Comparison of ENCODE assay signal across 8 cellular contexts in the genomic region with DNA sequence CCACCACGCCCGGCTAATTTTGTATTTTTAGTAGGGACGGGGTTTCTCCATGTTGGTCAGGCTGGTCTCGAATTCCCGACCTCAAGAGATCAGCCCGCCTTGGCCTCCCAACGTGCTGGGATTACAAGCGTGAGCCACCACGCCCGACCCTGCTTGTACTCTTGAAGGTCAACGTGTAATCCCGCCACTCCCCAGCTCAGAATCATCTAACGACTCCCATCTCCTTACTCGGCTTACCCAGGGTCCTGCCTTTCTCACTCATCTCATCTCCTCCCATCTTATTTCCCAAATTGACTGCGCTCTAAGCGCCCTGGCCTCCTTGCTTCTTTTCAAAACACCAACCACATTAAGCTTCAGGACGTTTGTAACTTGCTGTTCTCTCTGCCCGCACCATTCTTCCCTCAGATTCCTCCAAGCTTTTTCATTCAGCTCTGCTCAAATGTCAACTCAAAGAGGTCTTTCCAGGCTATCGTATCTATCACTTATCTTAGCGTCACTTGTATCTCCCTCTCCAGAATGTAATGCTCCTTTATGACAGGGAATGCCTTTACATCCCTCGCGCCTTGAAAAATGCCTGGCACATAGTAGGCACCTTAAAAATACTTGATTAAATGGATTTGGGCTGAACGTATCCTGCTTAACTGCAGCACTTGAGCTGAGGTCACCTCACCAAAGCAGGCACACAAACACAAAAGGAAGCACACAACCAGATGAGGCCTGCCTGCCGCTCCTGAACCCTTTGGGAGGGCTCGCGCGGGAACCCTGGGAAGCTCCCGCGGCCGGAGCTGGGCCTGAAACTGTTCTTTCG. TPM values are rescaled to one million over a fixed set of nuclear protein-coding genes. Genes with fewer than 3 reads are reported as not detected.
DNase-seq lines count a peak whose midpoint lies in the region; ATAC-seq lines count a peak whose summit lies in the region.

No MANE protein-coding gene starts in this region.

- peaks cover 0 to 3% of the 10 kb centered on the region in 2 donors for H3K27me3 Mint-ChIP-seq in CD8-positive, alpha-beta memory T cell

- peaks cover 29 to 42% (median 39%) of the 10 kb centered on the region in 3 donors for H3K4me1 Mint-ChIP-seq in CD8-positive, alpha-beta memory T cell

- CTCF ChIA-PET in CD8-positive, alpha-beta memory T cell (lab: Charles Lee): interaction anchor here (0.6 to 1.2 kb wide), 2 partner anchors 15 to 340 kb away, joined by 3 to 4 read pairs; no protein-coding TSS in a partner anchor

- peak overlapping the region; percentile 90 to 99 (median 97) for H3K4me3 Mint-ChIP-seq in CD8-positive, alpha-beta memory T cell

- H3K9ac ChIP-seq in adipocyte (ENCODE audit: low read length) (peak overlapping the region; percentile 99), iPS-20b (ENCODE audit: low read depth, low read length) (peak overlapping the region; percentile 97)

- H3K4me3 ChIP-seq in CD8-positive, alpha-beta memory T cell (ENCODE audit: low read length): peak overlapping the region; percentile 85
- H3K4me3 ChIP-seq in adipocyte (ENCODE audit: low read length) (peak overlapping the region; percentile 96), iPS-20b (ENCODE audit: low read length) (peak overlapping the region; percentile 98)

- peaks cover 0 to 5% (median 0%) of the 10 kb centered on the region in 5 donors for H3K9me3 Mint-ChIP-seq in CD8-positive, alpha-beta memory T cell

- no peaks in the 10 kb centered on the region for H3K36me3 ChIP-seq in CD8-positive, alpha-beta memory T cell (ENCODE audit: insufficient read depth, low read length)
- H3K36me3 ChIP-seq in adipocyte (ENCODE audit: control insufficient read depth, insufficient read depth, low read length, severe bottlenecking): no peaks in the 10 kb centered on the region
- peaks cover 8% of the 10 kb centered on the region; the same call in 1 of the 2 replicates for H3K36me3 ChIP-seq in iPS-20b (ENCODE audit: insufficient read depth, low read depth, low read length)

- peak in 1 of 5 donors; percentile 52 for DNase-seq in CD8-positive, alpha-beta memory T cell
- DNase-seq in HPDE6-E6E7 (ENCODE audit: extremely low spot score): peak; percentile 29
- no peak for DNase-seq in adipocyte (ENCODE audit: low read depth)
- peak; percentile 9 for DNase-seq in stimulated activated naive CD8-positive, alpha-beta T cell treated with anti-CD3 and anti-CD28 coated beads, Interleukin-15, Interleukin-2, amounts not matched to agents 100 U/mL and 50 U/mL, for 24 hours
- DNase-seq in NCI-H1048 (lab: John Stamatoyannopoulos, UW): no peak
- DNase-seq in NCI-H2107 (lab: John Stamatoyannopoulos, UW): no peak

- peaks cover 0 to 20% (median under 1%) of the 10 kb centered on the region in 3 donors for H3K36me3 Mint-ChIP-seq in CD8-positive, alpha-beta memory T cell

- H3K27ac Mint-ChIP-seq in CD8-positive, alpha-beta memory T cell: peak overlapping the region; percentile 95 to 100 (median 99)

- POLR2A ChIA-PET in CD8-positive, alpha-beta memory T cell (lab: Charles Lee): interaction anchor here (0.6 to 1.6 kb wide), 3 partner anchors 10 to 1353 kb away, joined by 3 to 9 read pairs (median 6); partner anchors contain the start of genes ATG4C and NFIA

- H3K9me3 ChIP-seq in CD8-positive, alpha-beta memory T cell (ENCODE audit: low read length): no peaks in the 10 kb centered on the region
- H3K9me3 ChIP-seq in adipocyte (ENCODE audit: control insufficient read depth, low read length) (no peaks in the 10 kb centered on the region), iPS-20b (ENCODE audit: insufficient read depth, low read depth, low read length) (no peaks in the 10 kb centered on the region)

- no peaks in the 10 kb centered on the region for H3K27me3 ChIP-seq in CD8-positive, alpha-beta memory T cell (ENCODE audit: insufficient read depth, low read length, poor library complexity, severe bottlenecking)
- H3K27me3 ChIP-seq in adipocyte (replicated peaks; ENCODE audit: control insufficient read depth, insufficient read depth, low read length): no peaks in the 10 kb centered on the region
- H3K27me3 ChIP-seq in iPS-20b (ENCODE audit: insufficient read depth, low read length): 0 out of 2 replicates have a peak, but pooled peaks cover 3% of the 10 kb centered on the region

- peak overlapping the region; percentile 97 for H3K27ac ChIP-seq in CD8-positive, alpha-beta memory T cell (ENCODE audit: low read depth, low read length)
- peak overlapping the region; percentile 93 for H3K27ac ChIP-seq in iPS-20b (ENCODE audit: low read length)

- H3K4me1 ChIP-seq in CD8-positive, alpha-beta memory T cell (ENCODE audit: insufficient read depth, low read length): peaks cover 29% of the 10 kb centered on the region
- H3K4me1 ChIP-seq in adipocyte (ENCODE audit: control insufficient read depth, insufficient read depth, low read length) (peaks cover 16% of the 10 kb centered on the region), iPS-20b (ENCODE audit: insufficient read depth, low read length) (peaks cover 8% of the 10 kb centered on the region; the same call in 1 of the 2 replicates)

- no peak for ATAC-seq in stimulated activated naive CD8-positive, alpha-beta T cell treated with anti-CD3 and anti-CD28 coated beads, Interleukin-15, Interleukin-2, amounts not matched to agents 100 U/mL and 50 U/mL, for 24 hours
- no peak for ATAC-seq in GM21576 (IDR thresholded peaks at IDR 0.05; ENCODE audit: unreplicated experiment)

RNA-seq across cellular contexts. Expression of gene USP1, which starts 1.4 kb away (rescaled TPM):
- total RNA-seq in CD8-positive, alpha-beta memory T cell: 100 to 1,000 TPM; 102 to 106 TPM
- 28.2 TPM for polyA plus RNA-seq in CD8-positive, alpha-beta memory T cell

Comparison
In these comparisons a context has a peak if more than half of its experiments do, and no peak if none do; other contexts are left out.
1. DNase-seq: peak in HPDE6-E6E7 (single experiment) and stimulated activated naive CD8-positive, alpha-beta T cell treated with anti-CD3 and anti-CD28 coated beads, Interleukin-15, Interleukin-2, amounts not matched to agents 100 U/mL and 50 U/mL, for 24 hours (single experiment); none in adipocyte (single experiment), NCI-H1048 (single experiment) and NCI-H2107 (single experiment).
2. Peak in every context shown above with its lines, with median percentiles within 50 percentile points of each other: H3K4me3 ChIP-seq.